ENCODE assay signal across 24 cellular contexts in genomic region chr9:98580956-98581355, GRCh38.
"Had no signal": no experiment of that assay in that cellular context is flagged by ENCODE, and none has a peak within 500 bp of the region (broad histone marks: within the 10 kb centered on the region; RNA-seq: fewer than 3 reads in every experiment).

No MANE protein-coding gene starts in this region.

- ATAC-seq: foreskin keratinocyte; left cardiac atrium; left ventricle myocardium superior; sciatic nerve; stimulated activated naive B cell treated with anti-CD40 and anti-IgM and Interleukin-4, amounts not matched to agents 10 μg/mL and 1 μg/mL and 100 μg/mL, for 72 hours; stimulated activated naive CD8-positive, alpha-beta T cell treated with anti-CD3 and anti-CD28 coated beads, Interleukin-15, amount 100 ng/mL, for 72 hours; upper lobe of right lung had no signal

- H3K4me3 ChIP-seq: lung, ovary, testis, tibial nerve, upper lobe of right lung, vagina had no signal

- H3K36me3 ChIP-seq: ovary, tibial nerve, upper lobe of right lung, vagina had no signal

- H3K27ac ChIP-seq: foreskin keratinocyte, ovary, testis, tibial nerve, upper lobe of right lung, vagina had no signal

- H3K36me3 Mint-ChIP-seq: immature natural killer cell; naive B cell; stimulated activated naive B cell treated with anti-CD40 and anti-IgM and Interleukin-4, amounts not matched to agents 10 μg/mL and 1 μg/mL and 100 μg/mL, for 72 hours had no signal

- H3K4me1 ChIP-seq: foreskin keratinocyte, testis, tibial nerve, upper lobe of right lung, vagina had no signal

- H3K9me3 ChIP-seq: ovary, testis, tibial nerve, upper lobe of right lung, vagina had no signal

- H3K27ac Mint-ChIP-seq: dendritic cell treated with granulocyte-macrophage colony-stimulating factor and Interleukin-4, amounts not matched to agents 40 ng/mL and 50 ng/mL, for 4 days; immature natural killer cell; nephron progenitor cell; progenitor cell of endocrine pancreas; stimulated activated naive B cell treated with anti-CD40 and anti-IgM and Interleukin-4, amounts not matched to agents 10 μg/mL and 1 μg/mL and 100 μg/mL, for 72 hours; stimulated activated naive CD8-positive, alpha-beta T cell treated with anti-CD3 and anti-CD28 coated beads, Interleukin-15, amount 100 ng/mL, for 72 hours had no signal

- H3K27me3 ChIP-seq: foreskin keratinocyte, ovary, testis, tibial nerve, upper lobe of right lung, vagina had no signal

- H3K4me3 Mint-ChIP-seq: dendritic cell treated with granulocyte-macrophage colony-stimulating factor and Interleukin-4, amounts not matched to agents 40 ng/mL and 50 ng/mL, for 4 days; immature natural killer cell; naive B cell; nephron progenitor cell; stimulated activated naive B cell treated with anti-CD40 and anti-IgM and Interleukin-4, amounts not matched to agents 10 μg/mL and 1 μg/mL and 100 μg/mL, for 72 hours; stimulated activated naive CD8-positive, alpha-beta T cell treated with anti-CD3 and anti-CD28 coated beads, Interleukin-15, amount 100 ng/mL, for 72 hours had no signal

- DNase-seq: erythroblast; foreskin keratinocyte; immature natural killer cell; kidney; left cardiac atrium; left ventricle myocardium superior; mesenchymal stem cell; naive B cell; nephron progenitor cell; ovary; stimulated activated CD4-positive, alpha-beta T cell treated with anti-CD3 and anti-CD28 coated beads, Interleukin-2, amount 100 ng/mL, for 24 hours; stimulated activated CD4-positive, alpha-beta T cell treated with anti-CD3 and anti-CD28 coated beads, Interleukin-4, amount 100 ng/mL, for 4 hours; stimulated activated naive B cell treated with anti-CD40 and anti-IgM and Interleukin-4, amounts not matched to agents 10 μg/mL and 1 μg/mL and 100 μg/mL, for 72 hours; stimulated activated naive CD8-positive, alpha-beta T cell treated with anti-CD3 and anti-CD28 coated beads, Interleukin-15, amount 100 ng/mL, for 72 hours; testis; upper lobe of right lung had no signal

- FAIRE-seq: colon, endothelial cell of umbilical vein, kidney had no signal
